ENCODE assay signal across 23 cellular contexts in the genomic region with DNA sequence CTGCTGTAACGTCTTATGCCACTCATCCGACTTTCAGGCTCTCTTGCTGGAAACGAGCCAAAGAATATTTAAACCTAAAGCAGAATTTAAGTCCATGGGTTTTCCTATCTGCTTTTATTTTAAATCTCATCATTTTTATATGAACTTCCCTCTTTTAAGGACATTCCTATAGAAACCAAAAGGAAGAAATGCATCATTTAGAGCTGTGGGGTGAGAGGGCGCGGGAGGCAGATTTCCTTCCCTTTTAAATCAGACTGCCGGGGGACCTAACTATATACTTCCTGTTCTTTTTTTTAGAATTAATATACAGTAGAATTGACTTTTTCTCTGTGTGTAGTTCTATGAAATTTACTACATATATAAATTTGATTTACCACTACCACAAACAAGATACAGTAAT.
A peak's percentile ranks its signal among the peaks of the same experiment; 100 is the strongest.
DNase-seq lines count a peak whose midpoint lies in the region; ATAC-seq lines count a peak whose summit lies in the region.
"Had no signal": no experiment of that assay in that cellular context is flagged by ENCODE, and none has a peak within 500 bp of the region (broad histone marks: within the 10 kb centered on the region; RNA-seq: fewer than 3 reads in every experiment).

No MANE protein-coding gene starts in this region.

- DNase-seq in CD1c-positive myeloid dendritic cell (ENCODE audit: extremely low spot score) (peak; percentile 59), SKM-1 treated with dmso at 0.1 percent for 144 hours (lab: John Stamatoyannopoulos, UW; ENCODE audit: unreplicated experiment) (peak; percentile 37), left kidney (ENCODE audit: low read depth, low spot score) (peak; percentile 29), DMS53 treated with DMSO at 0.1 percent for 48 hours (lab: John Stamatoyannopoulos, UW; ENCODE audit: unreplicated experiment) (no peak), activated gamma-delta T cell (lab: John Stamatoyannopoulos, UW) (no peak)
- DNase-seq: CD4-positive, CD25-positive, alpha-beta regulatory T cell; DMS153; GM23248; H7; MM.1S; NCI-H1105; NCI-H1436 treated with DMSO at 0.1 percent for 48 hours; NCI-H187 treated with DMSO at 0.1 percent for 48 hours; NCI-H2171 treated with DMSO at 0.1 percent for 48 hours; NCI-H345; NCI-H526 treated with DMSO at 0.1 percent for 48 hours; PC-9; SW 1271 had no signal

- H3K4me2 ChIP-seq in BLaER1 treated with 17β-estradiol and CSF1 and Interleukin-3, amounts not matched to agents 10 nM and 100 nM = peak overlapping the region; percentile 23 to 76 (median 48)
- H3K4me2 ChIP-seq: KMS-11, PC-9 had no signal

- H3K9ac ChIP-seq in BLaER1 treated with 17β-estradiol and CSF1 and Interleukin-3, amounts not matched to agents 10 nM and 100 nM = no peak overlapping the region
- H3K9ac ChIP-seq: GM23248, KMS-11 had no signal

- no peaks in the 10 kb centered on the region for H3K27me3 ChIP-seq in BLaER1 treated with 17β-estradiol and CSF1 and Interleukin-3, amounts not matched to agents 10 nM and 100 nM
- H3K27me3 ChIP-seq: SJSA1 had no signal

- no peaks in the 10 kb centered on the region for H3K36me3 ChIP-seq in BLaER1 treated with 17β-estradiol and CSF1 and Interleukin-3, amounts not matched to agents 10 nM and 100 nM
- H3K36me3 ChIP-seq: SJSA1 had no signal

- no peak for ATAC-seq in GM18909 (IDR thresholded peaks at IDR 0.05; ENCODE audit: poor library complexity, unreplicated experiment)
- ATAC-seq: Right ventricle myocardium inferior had no signal

- H3K9me3 ChIP-seq in BLaER1 treated with 17β-estradiol and CSF1 and Interleukin-3, amounts not matched to agents 10 nM and 100 nM (replicated peaks in 1 of 11) = peaks cover 0 to 22% (median 16%) of the 10 kb centered on the region in 11 experiments; a peak in 13 of 22 replicates
- H3K9me3 ChIP-seq: SJSA1 had no signal

- no peaks in the 10 kb centered on the region for H4K20me1 ChIP-seq in BLaER1 treated with 17β-estradiol and CSF1 and Interleukin-3, amounts not matched to agents 10 nM and 100 nM

- no peak overlapping the region for H3K4me3 ChIP-seq in BLaER1 treated with 17β-estradiol and CSF1 and Interleukin-3, amounts not matched to agents 10 nM and 100 nM
- H3K4me3 ChIP-seq: GM23248, PC-9, SJSA1 had no signal

- H3K4me1 ChIP-seq in BLaER1 treated with 17β-estradiol and CSF1 and Interleukin-3, amounts not matched to agents 10 nM and 100 nM = peaks cover 10 to 28% (median 14%) of the 10 kb centered on the region in 10 experiments
- H3K4me1 ChIP-seq: SJSA1 had no signal

- no peak overlapping the region for H3K27ac ChIP-seq in BLaER1 treated with 17β-estradiol and CSF1 and Interleukin-3, amounts not matched to agents 10 nM and 100 nM
- H3K27ac ChIP-seq: GM23248, KMS-11, PC-9, SJSA1 had no signal

Comparison
In these comparisons a context has a peak if more than half of its experiments do, and no peak if none do; other contexts are left out.
1. DNase-seq: peak in CD1c-positive myeloid dendritic cell (single experiment), SKM-1 treated with dmso at 0.1 percent for 144 hours (single experiment) and left kidney (single experiment); none in DMS53 treated with DMSO at 0.1 percent for 48 hours (single experiment) and activated gamma-delta T cell (single experiment).